ENCODE assay signal across 19 cellular contexts in the genomic region with DNA sequence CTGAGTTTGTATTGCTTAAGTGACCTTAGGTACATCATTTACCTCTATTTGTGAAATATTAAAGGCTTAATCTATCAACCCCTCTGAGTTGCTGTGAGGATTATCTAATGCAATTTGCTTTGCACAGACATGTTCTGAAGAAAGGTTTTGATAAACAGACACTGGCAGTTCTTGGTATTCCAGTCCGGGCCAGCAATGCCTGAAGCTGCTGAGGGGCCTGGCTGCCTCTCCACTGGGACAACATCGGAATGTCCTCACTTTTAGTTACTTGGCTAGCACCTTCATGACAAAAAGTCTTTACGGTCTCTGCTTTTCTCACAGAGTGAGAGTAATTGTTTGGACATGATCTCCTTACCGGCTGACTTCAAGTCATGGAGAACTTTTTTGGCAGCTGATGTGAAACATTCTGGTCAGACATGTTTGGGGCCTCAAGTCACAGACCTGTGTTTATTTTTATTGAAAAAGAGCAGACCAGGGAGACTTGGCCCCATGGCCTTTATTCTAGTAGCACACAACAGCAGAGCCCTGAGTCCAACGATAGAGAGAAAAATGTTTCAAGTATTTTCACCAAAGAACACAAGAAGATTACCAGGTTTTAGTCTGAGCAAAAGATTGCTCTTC.
"Had no signal": no experiment of that assay in that cellular context is flagged by ENCODE, and none has a peak within 500 bp of the region (broad histone marks: within the 10 kb centered on the region; RNA-seq: fewer than 3 reads in every experiment).

No MANE protein-coding gene starts in this region.

- H3K36me3 ChIP-seq: esophagus muscularis mucosa, gastroesophageal sphincter, left ventricle myocardium inferior, lower lobe of right lung, right atrium auricular region, tibial nerve had no signal

- H3K27ac ChIP-seq: dorsolateral prefrontal cortex, left ventricle myocardium inferior, lower lobe of right lung, right atrium auricular region, tibial nerve had no signal

- ATAC-seq: gastroesophageal sphincter; left cardiac atrium; lower lobe of right lung; mucosa of descending colon; naive thymus-derived CD8-positive, alpha-beta T cell had no signal

- H3K4me2 ChIP-seq: smooth muscle cell had no signal

- H3K27me3 ChIP-seq: esophagus muscularis mucosa, gastroesophageal sphincter, right atrium auricular region, tibial nerve had no signal

- H3K9me3 ChIP-seq: esophagus muscularis mucosa, gastroesophageal sphincter, lower lobe of right lung had no signal

- H3K4me1 ChIP-seq: gastroesophageal sphincter, left ventricle myocardium inferior, lower lobe of right lung, right atrium auricular region, tibial nerve had no signal

- DNase-seq: cortex of kidney; dorsolateral prefrontal cortex; effector CD8-positive, alpha-beta T cell; glutamatergic neuron; immature natural killer cell; kidney; left cardiac atrium; left ventricle myocardium inferior; lower lobe of right lung; mucosa of descending colon; naive thymus-derived CD8-positive, alpha-beta T cell; posterior cingulate gyrus; stimulated activated CD4-positive, alpha-beta T cell treated with anti-CD3 and anti-CD28 coated beads, Interleukin-2, amount 100 ng/mL, for 48 hours; stimulated activated naive CD4-positive, alpha-beta T cell treated with Interleukin-2 at 50 U/mL for 16 hours had no signal

- H3K4me3 ChIP-seq: dorsolateral prefrontal cortex, esophagus muscularis mucosa, gastroesophageal sphincter, left ventricle myocardium inferior, lower lobe of right lung, mucosa of descending colon, right atrium auricular region, smooth muscle cell, tibial nerve had no signal
